In genomic region chr19:7200739-7201138, GRCh38 we compare ENCODE assay signal across 1 cellular context.
TF ChIP-seq lines count a peak whose summit lies in the region.

No MANE protein-coding gene starts in this region.

TF ChIP-seq in HepG2, 621 proteins besides CTCF, POLR2A, EP300 and RAD21 (continued from another document):
- TF ChIP-seq FOXO1 (CRISPR knock-in tag; IDR thresholded peaks at IDR 0.05) (no peak), HNF4G (IDR thresholded peaks at IDR 0.05; ENCODE audit: borderline replicate concordance, low read depth, low read length) (no peak), HNF4G (CRISPR knock-in tag; IDR thresholded peaks at IDR 0.05; ENCODE audit: borderline replicate concordance, low read depth) (no peak), ZNF44 (CRISPR knock-in tag; IDR thresholded peaks at IDR 0.05) (no peak), ZBTB33 (CRISPR knock-in tag; IDR thresholded peaks at IDR 0.05) (no peak), ZBTB1 (CRISPR knock-in tag; IDR thresholded peaks at IDR 0.05; ENCODE audit: borderline replicate concordance) (no peak), ZNF3 (CRISPR knock-in tag; IDR thresholded peaks at IDR 0.05) (no peak), KDM4B (CRISPR knock-in tag; IDR thresholded peaks at IDR 0.05) (no peak), SMARCE1 (IDR thresholded peaks at IDR 0.05; ENCODE audit: borderline replicate concordance) (no peak), ZNF124 (CRISPR knock-in tag; IDR thresholded peaks at IDR 0.05) (no peak)
- TF ChIP-seq, protein P1, sequence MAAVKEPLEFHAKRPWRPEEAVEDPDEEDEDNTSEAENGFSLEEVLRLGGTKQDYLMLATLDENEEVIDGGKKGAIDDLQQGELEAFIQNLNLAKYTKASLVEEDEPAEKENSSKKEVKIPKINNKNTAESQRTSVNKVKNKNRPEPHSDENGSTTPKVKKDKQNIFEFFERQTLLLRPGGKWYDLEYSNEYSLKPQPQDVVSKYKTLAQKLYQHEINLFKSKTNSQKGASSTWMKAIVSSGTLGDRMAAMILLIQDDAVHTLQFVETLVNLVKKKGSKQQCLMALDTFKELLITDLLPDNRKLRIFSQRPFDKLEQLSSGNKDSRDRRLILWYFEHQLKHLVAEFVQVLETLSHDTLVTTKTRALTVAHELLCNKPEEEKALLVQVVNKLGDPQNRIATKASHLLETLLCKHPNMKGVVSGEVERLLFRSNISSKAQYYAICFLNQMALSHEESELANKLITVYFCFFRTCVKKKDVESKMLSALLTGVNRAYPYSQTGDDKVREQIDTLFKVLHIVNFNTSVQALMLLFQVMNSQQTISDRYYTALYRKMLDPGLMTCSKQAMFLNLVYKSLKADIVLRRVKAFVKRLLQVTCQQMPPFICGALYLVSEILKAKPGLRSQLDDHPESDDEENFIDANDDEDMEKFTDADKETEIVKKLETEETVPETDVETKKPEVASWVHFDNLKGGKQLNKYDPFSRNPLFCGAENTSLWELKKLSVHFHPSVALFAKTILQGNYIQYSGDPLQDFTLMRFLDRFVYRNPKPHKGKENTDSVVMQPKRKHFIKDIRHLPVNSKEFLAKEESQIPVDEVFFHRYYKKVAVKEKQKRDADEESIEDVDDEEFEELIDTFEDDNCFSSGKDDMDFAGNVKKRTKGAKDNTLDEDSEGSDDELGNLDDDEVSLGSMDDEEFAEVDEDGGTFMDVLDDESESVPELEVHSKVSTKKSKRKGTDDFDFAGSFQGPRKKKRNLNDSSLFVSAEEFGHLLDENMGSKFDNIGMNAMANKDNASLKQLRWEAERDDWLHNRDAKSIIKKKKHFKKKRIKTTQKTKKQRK (IDR thresholded peaks at IDR 0.05; ENCODE audit: low read length) = no peak
- TF ChIP-seq, protein P2, sequence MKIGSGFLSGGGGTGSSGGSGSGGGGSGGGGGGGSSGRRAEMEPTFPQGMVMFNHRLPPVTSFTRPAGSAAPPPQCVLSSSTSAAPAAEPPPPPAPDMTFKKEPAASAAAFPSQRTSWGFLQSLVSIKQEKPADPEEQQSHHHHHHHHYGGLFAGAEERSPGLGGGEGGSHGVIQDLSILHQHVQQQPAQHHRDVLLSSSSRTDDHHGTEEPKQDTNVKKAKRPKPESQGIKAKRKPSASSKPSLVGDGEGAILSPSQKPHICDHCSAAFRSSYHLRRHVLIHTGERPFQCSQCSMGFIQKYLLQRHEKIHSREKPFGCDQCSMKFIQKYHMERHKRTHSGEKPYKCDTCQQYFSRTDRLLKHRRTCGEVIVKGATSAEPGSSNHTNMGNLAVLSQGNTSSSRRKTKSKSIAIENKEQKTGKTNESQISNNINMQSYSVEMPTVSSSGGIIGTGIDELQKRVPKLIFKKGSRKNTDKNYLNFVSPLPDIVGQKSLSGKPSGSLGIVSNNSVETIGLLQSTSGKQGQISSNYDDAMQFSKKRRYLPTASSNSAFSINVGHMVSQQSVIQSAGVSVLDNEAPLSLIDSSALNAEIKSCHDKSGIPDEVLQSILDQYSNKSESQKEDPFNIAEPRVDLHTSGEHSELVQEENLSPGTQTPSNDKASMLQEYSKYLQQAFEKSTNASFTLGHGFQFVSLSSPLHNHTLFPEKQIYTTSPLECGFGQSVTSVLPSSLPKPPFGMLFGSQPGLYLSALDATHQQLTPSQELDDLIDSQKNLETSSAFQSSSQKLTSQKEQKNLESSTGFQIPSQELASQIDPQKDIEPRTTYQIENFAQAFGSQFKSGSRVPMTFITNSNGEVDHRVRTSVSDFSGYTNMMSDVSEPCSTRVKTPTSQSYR (CRISPR knock-in tag; IDR thresholded peaks at IDR 0.05; ENCODE audit: borderline replicate concordance) = no peak
- TF ChIP-seq, protein P3, sequence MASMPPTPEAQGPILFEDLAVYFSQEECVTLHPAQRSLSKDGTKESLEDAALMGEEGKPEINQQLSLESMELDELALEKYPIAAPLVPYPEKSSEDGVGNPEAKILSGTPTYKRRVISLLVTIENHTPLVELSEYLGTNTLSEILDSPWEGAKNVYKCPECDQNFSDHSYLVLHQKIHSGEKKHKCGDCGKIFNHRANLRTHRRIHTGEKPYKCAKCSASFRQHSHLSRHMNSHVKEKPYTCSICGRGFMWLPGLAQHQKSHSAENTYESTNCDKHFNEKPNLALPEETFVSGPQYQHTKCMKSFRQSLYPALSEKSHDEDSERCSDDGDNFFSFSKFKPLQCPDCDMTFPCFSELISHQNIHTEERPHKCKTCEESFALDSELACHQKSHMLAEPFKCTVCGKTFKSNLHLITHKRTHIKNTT (CRISPR knock-in tag; IDR thresholded peaks at IDR 0.05) = no peak
